Comparison of ENCODE assay signal across 13 cellular contexts in the genomic region with DNA sequence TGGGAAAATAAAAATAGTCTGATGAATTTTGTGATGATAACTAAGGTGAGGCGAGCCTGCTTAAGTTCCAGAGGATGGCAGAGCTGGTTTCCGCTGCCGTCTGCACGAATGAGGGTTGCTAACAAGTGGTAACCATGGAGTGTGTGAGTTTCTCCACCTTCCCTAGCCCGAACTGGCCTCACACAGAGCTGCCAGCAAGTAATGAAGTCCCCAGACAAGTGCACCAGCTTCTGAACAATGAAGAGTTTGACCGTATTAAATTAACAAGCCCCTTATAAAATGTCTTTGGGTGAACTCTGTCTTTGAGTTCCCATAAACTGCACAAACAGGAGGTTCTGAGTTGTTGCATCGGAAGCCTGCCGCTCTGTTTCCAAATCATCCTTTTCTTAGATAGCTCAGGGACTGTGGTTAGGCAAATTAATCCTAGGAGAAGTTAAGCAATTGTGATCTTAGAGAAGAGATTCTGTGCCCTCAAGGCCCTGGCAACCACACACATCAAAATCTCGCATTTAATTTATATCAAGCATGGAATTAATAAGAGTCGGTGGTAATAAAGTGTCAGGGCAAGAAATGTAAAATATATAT.
"Had no signal": no experiment of that assay in that cellular context is flagged by ENCODE, and none has a peak within 500 bp of the region (broad histone marks: within the 10 kb centered on the region; RNA-seq: fewer than 3 reads in every experiment).

No MANE protein-coding gene starts in this region.

- H3K9me3 Mint-ChIP-seq: activated naive CD4-positive, alpha-beta T cell treated with anti-CD3 and anti-CD28 coated beads for 36 hours; activated T-helper 17 cell treated with anti-CD3 and anti-CD28 coated beads, Interleukin-2, amount 50 U/mL, for 72 hours; effector memory CD8-positive, alpha-beta T cell; WTC11 had no signal

- ATAC-seq: activated T-helper 17 cell treated with anti-CD3 and anti-CD28 coated beads, Interleukin-2, amount 50 U/mL, for 72 hours; body of pancreas; effector memory CD8-positive, alpha-beta T cell; left ventricle myocardium superior; WTC11 had no signal

- H3K27ac Mint-ChIP-seq: activated naive CD4-positive, alpha-beta T cell treated with anti-CD3 and anti-CD28 coated beads for 36 hours; activated T-helper 17 cell treated with anti-CD3 and anti-CD28 coated beads, Interleukin-2, amount 50 U/mL, for 72 hours; effector memory CD8-positive, alpha-beta T cell; WTC11 had no signal

- H3K4me1 Mint-ChIP-seq: activated T-helper 17 cell treated with anti-CD3 and anti-CD28 coated beads, Interleukin-2, amount 50 U/mL, for 72 hours had no signal

- H3K9me3 ChIP-seq: body of pancreas, right atrium auricular region, thyroid gland, uterus had no signal

- H3K4me3 Mint-ChIP-seq: activated naive CD4-positive, alpha-beta T cell treated with anti-CD3 and anti-CD28 coated beads for 36 hours; activated T-helper 17 cell treated with anti-CD3 and anti-CD28 coated beads, Interleukin-2, amount 50 U/mL, for 72 hours; effector memory CD8-positive, alpha-beta T cell; WTC11 had no signal

- H3K4me3 ChIP-seq: body of pancreas, right atrium auricular region, thyroid gland, uterus had no signal

- H3K36me3 Mint-ChIP-seq: WTC11 had no signal

- H3K27ac ChIP-seq: body of pancreas, right atrium auricular region, thyroid gland, uterus had no signal

- H3K4me1 ChIP-seq: body of pancreas, right atrium auricular region, uterus had no signal

- H3K27me3 Mint-ChIP-seq: activated T-helper 17 cell treated with anti-CD3 and anti-CD28 coated beads, Interleukin-2, amount 50 U/mL, for 72 hours; effector memory CD8-positive, alpha-beta T cell had no signal

- H3K27me3 ChIP-seq: body of pancreas, right atrium auricular region, thyroid gland, uterus had no signal

- DNase-seq: activated CD4-positive, alpha-beta T cell treated with anti-CD3 and anti-CD28 coated beads for 48 hours; activated naive CD4-positive, alpha-beta T cell treated with anti-CD3 and anti-CD28 coated beads for 36 hours; activated T-cell treated with anti-CD3 and anti-CD28 coated beads for 4 hours; body of pancreas; effector memory CD8-positive, alpha-beta T cell; kidney; left ventricle myocardium superior; small intestine; thyroid gland; uterus had no signal

- H3K36me3 ChIP-seq: right atrium auricular region, thyroid gland, uterus had no signal
